ENCODE assay signal across 8 cellular contexts in the genomic region with DNA sequence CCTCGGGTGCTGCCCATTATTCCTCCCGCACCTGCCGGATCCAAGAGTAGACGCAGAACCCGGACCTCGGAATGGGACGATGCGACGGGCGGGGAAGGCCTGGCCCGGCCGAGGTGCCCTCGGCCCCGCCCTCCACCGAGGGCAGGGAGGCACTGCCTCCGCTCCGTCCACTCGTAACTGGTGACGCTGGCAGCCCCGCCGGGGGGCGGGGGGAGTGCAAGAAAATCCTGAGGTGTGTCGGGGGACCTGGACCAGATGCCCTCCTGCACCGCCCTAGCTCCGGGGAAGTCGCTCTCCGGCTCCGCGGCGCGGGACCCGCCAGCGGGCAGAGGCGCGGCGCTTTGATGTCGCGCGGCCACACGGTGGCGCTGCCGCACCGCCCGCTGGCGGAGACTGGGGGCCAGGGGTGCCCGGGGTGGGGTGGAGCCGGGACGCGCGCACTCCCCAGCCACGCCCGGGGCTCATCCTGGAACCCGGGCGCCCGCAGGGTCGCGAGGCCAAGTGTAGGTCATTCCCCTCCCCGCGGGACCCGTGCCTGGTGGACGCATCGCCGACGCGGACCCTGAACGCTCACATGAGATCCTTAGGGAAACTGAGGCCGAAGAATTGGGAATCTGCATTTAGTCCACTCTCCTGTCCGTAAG.
DNase-seq lines count a peak whose midpoint lies in the region; ATAC-seq and TF ChIP-seq lines count a peak whose summit lies in the region.

No MANE protein-coding gene starts in this region.

- H3K27ac ChIP-seq in C4-2B (no peak overlapping the region; the same call in 1 of the 2 replicates), hepatocyte (no peak overlapping the region), aorta (ENCODE audit: low read depth in 1 of 2, low read length in 2 of 2) (no peak overlapping the region)

- intact Hi-C loops in aorta (cut with DNase I): loop anchor here (1.0 to 5.0 kb wide), 3 partner anchors 210 to 888 kb away; no protein-coding TSS in a partner anchor

- ATAC-seq in GM19351 (IDR thresholded peaks at IDR 0.05; ENCODE audit: unreplicated experiment): peak; percentile 90
- peak; percentile 72 for ATAC-seq in HG03439 (IDR thresholded peaks at IDR 0.05; ENCODE audit: unreplicated experiment)
- ATAC-seq in T-cell (replicated peaks in 1 of 4): peak; percentile 88 to 92 (median 91)
- peak; percentile 91 for ATAC-seq in aorta (ENCODE audit: low FRiP score)

- H3K9me3 ChIP-seq in hepatocyte (ENCODE audit: low read depth) (no peaks in the 10 kb centered on the region), aorta (ENCODE audit: control insufficient read depth, low read length) (peaks cover 2% of the 10 kb centered on the region)

- H3K4me2 ChIP-seq in hepatocyte: peak overlapping the region; percentile 100

- H2AFZ ChIP-seq in hepatocyte: peak overlapping the region; percentile 97

- H3K4me1 ChIP-seq in hepatocyte (ENCODE audit: insufficient read depth) (no peaks in the 10 kb centered on the region), aorta (ENCODE audit: control insufficient read depth in 1 of 2, insufficient read depth in 2 of 2, low read length in 2 of 2) (no peaks in the 10 kb centered on the region)

- TF ChIP-seq CTCF in C4-2B (conservative IDR thresholded peaks at IDR 0.05) (peak; percentile 98), hepatocyte (IDR thresholded peaks at IDR 0.05; ENCODE audit: poor library complexity) (peak; percentile 88)

- 2% methylated on average over 38 of the region's 68 CpGs for WGBS in hepatocyte (ENCODE audit: low lambda C conversion rate, missing lambda C conversion rate)
- WGBS in aorta, 2 donors: 1% methylated on average over 60 to 68 of the region's 68 CpGs

- peak overlapping the region; percentile 87 for H3K4me3 ChIP-seq in hepatocyte
- H3K4me3 ChIP-seq in aorta (ENCODE audit: low read length in 2 of 2): peak overlapping the region; percentile 33 to 35

- H3K9me3 Mint-ChIP-seq in T-cell: no peaks in the 10 kb centered on the region

- peaks cover 0 to 6% (median 0%) of the 10 kb centered on the region in 3 donors for H3K4me1 Mint-ChIP-seq in T-cell

- peak overlapping the region; percentile 60 to 63 (median 61) for H3K4me3 Mint-ChIP-seq in T-cell

- POLR2A ChIA-PET in T-cell (lab: Charles Lee): interaction anchor here in 1 of 2 donors (0.6 kb wide), 1 partner anchor 935 kb away, joined by 4 read pairs; no protein-coding TSS in a partner anchor

- H3K27me3 ChIP-seq in hepatocyte (peaks cover 14% of the 10 kb centered on the region), aorta (ENCODE audit: control insufficient read depth in 1 of 2, insufficient read depth in 2 of 2, low read length in 1 of 2) (no peaks in the 10 kb centered on the region)

- no peaks in the 10 kb centered on the region for H3K79me2 ChIP-seq in hepatocyte

- H3K36me3 ChIP-seq in hepatocyte (replicated peaks; ENCODE audit: insufficient read depth, low read depth) (no peaks in the 10 kb centered on the region), aorta (ENCODE audit: control insufficient read depth in 1 of 2, insufficient read depth in 2 of 2, low read length in 1 of 2) (no peaks in the 10 kb centered on the region)

- no peaks in the 10 kb centered on the region for H4K20me1 ChIP-seq in hepatocyte (ENCODE audit: insufficient read depth, poor library complexity, severe bottlenecking)

- no peak overlapping the region for H3K27ac Mint-ChIP-seq in T-cell

- H3K36me3 Mint-ChIP-seq in T-cell: no peaks in the 10 kb centered on the region

- H3K9me2 ChIP-seq in hepatocyte (replicated peaks; ENCODE audit: insufficient read depth): no peaks in the 10 kb centered on the region

- DNase-seq in T-cell: peak; percentile 16 to 65 (median 48)
- peak in 41 of 58 donors; percentile 2 to 51 (median 20) for DNase-seq in anterior cingulate cortex (lab: John Stamatoyannopoulos, UW)
- DNase-seq in hepatocyte (ENCODE audit: low spot score): peak; percentile 82
- DNase-seq in putamen (ENCODE audit: low spot score): peak; percentile 34
- peak; percentile 61 to 88 for DNase-seq in aorta

- peaks cover 62 to 63% of the 10 kb centered on the region in 2 donors for H3K27me3 Mint-ChIP-seq in T-cell

- CTCF ChIA-PET in T-cell (lab: Charles Lee): interaction anchor here (0.7 to 0.9 kb wide), 5 partner anchors 19 to 894 kb away, joined by 3 to 12 read pairs (median 3); no protein-coding TSS in a partner anchor

Comparison
In these comparisons a context has a peak if more than half of its experiments do, and no peak if none do; other contexts are left out.
1. DNase-seq: peak in every context shown above with its lines; median percentile 82 in hepatocyte; 74 in aorta; 48 in T-cell; 34 in putamen; 20 in anterior cingulate cortex.